Comparison of ENCODE assay signal across 3 cellular contexts in the genomic region with DNA sequence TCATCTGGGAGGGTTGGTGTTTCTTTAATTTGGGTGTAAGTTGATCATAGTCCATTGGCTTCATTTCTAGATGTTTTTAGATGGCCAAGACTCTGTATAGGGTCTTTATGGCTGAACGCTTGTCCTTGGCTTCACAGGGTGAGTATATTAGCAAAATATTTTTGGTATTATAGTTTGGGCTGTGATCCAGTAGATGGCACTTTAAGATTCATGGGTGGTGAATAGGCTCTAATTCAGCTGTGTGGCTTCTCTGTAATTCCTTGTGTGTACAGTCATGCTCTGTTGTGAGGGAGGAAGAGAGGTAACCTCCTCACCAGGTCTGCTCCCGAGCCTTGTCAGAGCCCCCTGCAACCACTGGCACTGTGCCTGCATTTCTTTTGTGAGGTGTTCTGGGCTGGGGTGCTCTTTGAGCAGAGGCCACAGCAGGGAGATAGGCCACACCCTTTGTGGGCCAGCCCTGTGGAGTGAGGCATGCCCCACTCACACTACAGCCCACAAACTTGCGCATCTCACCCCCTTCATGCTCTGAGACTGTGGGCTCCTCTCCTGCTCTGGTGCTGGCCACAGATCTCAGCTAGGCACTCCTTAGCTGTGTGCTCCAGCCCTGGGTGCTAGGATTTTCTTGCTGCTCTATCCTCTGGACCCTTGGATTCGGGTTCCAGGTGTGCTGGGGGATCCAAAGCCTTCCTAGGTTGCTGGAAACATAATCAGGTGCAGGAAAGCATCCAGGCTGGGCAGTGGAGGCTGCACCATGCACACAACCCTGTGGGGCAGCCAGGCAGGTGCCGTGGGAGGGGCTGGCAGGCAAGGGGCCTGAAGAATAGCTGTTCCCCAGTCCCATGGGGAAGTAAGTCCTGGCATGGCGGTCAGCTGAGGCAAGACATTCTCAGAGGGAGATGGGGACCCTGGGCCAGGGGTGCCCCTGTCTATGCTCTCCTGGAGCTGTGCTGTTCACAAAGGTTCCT.
TF ChIP-seq lines count a peak whose summit lies in the region.

No MANE protein-coding gene starts in this region.

TF ChIP-seq in SK-N-SH treated with all-trans-retinoic acid at 6 μM for 48 hours, 23 proteins besides CTCF, POLR2A, EP300 and RAD21 (continued from another document and continues in another):
- TF ChIP-seq, protein P1, sequence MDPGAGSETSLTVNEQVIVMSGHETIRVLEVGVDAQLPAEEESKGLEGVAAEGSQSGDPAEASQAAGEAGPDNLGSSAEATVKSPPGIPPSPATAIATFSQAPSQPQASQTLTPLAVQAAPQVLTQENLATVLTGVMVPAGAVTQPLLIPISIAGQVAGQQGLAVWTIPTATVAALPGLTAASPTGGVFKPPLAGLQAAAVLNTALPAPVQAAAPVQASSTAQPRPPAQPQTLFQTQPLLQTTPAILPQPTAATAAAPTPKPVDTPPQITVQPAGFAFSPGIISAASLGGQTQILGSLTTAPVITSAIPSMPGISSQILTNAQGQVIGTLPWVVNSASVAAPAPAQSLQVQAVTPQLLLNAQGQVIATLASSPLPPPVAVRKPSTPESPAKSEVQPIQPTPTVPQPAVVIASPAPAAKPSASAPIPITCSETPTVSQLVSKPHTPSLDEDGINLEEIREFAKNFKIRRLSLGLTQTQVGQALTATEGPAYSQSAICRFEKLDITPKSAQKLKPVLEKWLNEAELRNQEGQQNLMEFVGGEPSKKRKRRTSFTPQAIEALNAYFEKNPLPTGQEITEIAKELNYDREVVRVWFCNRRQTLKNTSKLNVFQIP (CRISPR knock-in tag; IDR thresholded peaks at IDR 0.05; ENCODE audit: borderline replicate concordance, low read depth), result no peak
- TF ChIP-seq ZC3H10 (CRISPR knock-in tag; IDR thresholded peaks at IDR 0.05), result no peak
- TF ChIP-seq, protein P2, sequence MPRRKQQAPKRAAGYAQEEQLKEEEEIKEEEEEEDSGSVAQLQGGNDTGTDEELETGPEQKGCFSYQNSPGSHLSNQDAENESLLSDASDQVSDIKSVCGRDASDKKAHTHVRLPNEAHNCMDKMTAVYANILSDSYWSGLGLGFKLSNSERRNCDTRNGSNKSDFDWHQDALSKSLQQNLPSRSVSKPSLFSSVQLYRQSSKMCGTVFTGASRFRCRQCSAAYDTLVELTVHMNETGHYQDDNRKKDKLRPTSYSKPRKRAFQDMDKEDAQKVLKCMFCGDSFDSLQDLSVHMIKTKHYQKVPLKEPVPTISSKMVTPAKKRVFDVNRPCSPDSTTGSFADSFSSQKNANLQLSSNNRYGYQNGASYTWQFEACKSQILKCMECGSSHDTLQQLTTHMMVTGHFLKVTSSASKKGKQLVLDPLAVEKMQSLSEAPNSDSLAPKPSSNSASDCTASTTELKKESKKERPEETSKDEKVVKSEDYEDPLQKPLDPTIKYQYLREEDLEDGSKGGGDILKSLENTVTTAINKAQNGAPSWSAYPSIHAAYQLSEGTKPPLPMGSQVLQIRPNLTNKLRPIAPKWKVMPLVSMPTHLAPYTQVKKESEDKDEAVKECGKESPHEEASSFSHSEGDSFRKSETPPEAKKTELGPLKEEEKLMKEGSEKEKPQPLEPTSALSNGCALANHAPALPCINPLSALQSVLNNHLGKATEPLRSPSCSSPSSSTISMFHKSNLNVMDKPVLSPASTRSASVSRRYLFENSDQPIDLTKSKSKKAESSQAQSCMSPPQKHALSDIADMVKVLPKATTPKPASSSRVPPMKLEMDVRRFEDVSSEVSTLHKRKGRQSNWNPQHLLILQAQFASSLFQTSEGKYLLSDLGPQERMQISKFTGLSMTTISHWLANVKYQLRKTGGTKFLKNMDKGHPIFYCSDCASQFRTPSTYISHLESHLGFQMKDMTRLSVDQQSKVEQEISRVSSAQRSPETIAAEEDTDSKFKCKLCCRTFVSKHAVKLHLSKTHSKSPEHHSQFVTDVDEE (CRISPR knock-in tag; IDR thresholded peaks at IDR 0.05), result no peak
- TF ChIP-seq CSDC2 (CRISPR knock-in tag; IDR thresholded peaks at IDR 0.05), result no peak
- no peak for TF ChIP-seq ZNF70 (CRISPR knock-in tag; IDR thresholded peaks at IDR 0.05)
- TF ChIP-seq, protein P3, sequence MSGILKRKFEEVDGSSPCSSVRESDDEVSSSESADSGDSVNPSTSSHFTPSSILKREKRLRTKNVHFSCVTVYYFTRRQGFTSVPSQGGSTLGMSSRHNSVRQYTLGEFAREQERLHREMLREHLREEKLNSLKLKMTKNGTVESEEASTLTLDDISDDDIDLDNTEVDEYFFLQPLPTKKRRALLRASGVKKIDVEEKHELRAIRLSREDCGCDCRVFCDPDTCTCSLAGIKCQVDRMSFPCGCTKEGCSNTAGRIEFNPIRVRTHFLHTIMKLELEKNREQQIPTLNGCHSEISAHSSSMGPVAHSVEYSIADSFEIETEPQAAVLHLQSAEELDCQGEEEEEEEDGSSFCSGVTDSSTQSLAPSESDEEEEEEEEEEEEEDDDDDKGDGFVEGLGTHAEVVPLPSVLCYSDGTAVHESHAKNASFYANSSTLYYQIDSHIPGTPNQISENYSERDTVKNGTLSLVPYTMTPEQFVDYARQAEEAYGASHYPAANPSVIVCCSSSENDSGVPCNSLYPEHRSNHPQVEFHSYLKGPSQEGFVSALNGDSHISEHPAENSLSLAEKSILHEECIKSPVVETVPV (CRISPR knock-in tag; IDR thresholded peaks at IDR 0.05), result no peak
- TF ChIP-seq ZFP30 (CRISPR knock-in tag; IDR thresholded peaks at IDR 0.05), result no peak
- TF ChIP-seq ZNF8 (CRISPR knock-in tag; IDR thresholded peaks at IDR 0.05), result no peak
- no peak for TF ChIP-seq OSR1 (CRISPR knock-in tag; IDR thresholded peaks at IDR 0.05)
- TF ChIP-seq ARNTL (CRISPR knock-in tag; IDR thresholded peaks at IDR 0.05; ENCODE audit: borderline replicate concordance, low read depth), result no peak

TF ChIP-seq in SK-N-SH, 30 proteins besides CTCF, POLR2A, EP300 and RAD21 (continued from another document and continues in another):
- TF ChIP-seq, protein P4, sequence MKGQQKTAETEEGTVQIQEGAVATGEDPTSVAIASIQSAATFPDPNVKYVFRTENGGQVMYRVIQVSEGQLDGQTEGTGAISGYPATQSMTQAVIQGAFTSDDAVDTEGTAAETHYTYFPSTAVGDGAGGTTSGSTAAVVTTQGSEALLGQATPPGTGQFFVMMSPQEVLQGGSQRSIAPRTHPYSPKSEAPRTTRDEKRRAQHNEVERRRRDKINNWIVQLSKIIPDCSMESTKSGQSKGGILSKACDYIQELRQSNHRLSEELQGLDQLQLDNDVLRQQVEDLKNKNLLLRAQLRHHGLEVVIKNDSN (IDR thresholded peaks at IDR 0.05; ENCODE audit: borderline replicate concordance, low read depth), result no peak
- TF ChIP-seq FOXM1 (IDR thresholded peaks at IDR 0.05; ENCODE audit: low read depth) (no peak), NFIC (IDR thresholded peaks at IDR 0.05; ENCODE audit: borderline replicate concordance) (no peak), TAF1 (IDR thresholded peaks at IDR 0.05; ENCODE audit: borderline replicate concordance, low read depth, low read length) (no peak), FOSL2 (IDR thresholded peaks at IDR 0.05; ENCODE audit: borderline replicate concordance, low read depth) (no peak), EZH2phosphoT487 (IDR thresholded peaks at IDR 0.05; ENCODE audit: borderline replicate concordance, low read depth) (no peak), GABPA (IDR thresholded peaks at IDR 0.05; ENCODE audit: low read depth) (no peak), RXRA (IDR thresholded peaks at IDR 0.05; ENCODE audit: borderline replicate concordance, low read depth) (no peak)
- TF ChIP-seq, protein P5, sequence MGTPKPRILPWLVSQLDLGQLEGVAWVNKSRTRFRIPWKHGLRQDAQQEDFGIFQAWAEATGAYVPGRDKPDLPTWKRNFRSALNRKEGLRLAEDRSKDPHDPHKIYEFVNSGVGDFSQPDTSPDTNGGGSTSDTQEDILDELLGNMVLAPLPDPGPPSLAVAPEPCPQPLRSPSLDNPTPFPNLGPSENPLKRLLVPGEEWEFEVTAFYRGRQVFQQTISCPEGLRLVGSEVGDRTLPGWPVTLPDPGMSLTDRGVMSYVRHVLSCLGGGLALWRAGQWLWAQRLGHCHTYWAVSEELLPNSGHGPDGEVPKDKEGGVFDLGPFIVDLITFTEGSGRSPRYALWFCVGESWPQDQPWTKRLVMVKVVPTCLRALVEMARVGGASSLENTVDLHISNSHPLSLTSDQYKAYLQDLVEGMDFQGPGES (IDR thresholded peaks at IDR 0.05; ENCODE audit: low read depth, low read length), result no peak
- TF ChIP-seq, protein P6, sequence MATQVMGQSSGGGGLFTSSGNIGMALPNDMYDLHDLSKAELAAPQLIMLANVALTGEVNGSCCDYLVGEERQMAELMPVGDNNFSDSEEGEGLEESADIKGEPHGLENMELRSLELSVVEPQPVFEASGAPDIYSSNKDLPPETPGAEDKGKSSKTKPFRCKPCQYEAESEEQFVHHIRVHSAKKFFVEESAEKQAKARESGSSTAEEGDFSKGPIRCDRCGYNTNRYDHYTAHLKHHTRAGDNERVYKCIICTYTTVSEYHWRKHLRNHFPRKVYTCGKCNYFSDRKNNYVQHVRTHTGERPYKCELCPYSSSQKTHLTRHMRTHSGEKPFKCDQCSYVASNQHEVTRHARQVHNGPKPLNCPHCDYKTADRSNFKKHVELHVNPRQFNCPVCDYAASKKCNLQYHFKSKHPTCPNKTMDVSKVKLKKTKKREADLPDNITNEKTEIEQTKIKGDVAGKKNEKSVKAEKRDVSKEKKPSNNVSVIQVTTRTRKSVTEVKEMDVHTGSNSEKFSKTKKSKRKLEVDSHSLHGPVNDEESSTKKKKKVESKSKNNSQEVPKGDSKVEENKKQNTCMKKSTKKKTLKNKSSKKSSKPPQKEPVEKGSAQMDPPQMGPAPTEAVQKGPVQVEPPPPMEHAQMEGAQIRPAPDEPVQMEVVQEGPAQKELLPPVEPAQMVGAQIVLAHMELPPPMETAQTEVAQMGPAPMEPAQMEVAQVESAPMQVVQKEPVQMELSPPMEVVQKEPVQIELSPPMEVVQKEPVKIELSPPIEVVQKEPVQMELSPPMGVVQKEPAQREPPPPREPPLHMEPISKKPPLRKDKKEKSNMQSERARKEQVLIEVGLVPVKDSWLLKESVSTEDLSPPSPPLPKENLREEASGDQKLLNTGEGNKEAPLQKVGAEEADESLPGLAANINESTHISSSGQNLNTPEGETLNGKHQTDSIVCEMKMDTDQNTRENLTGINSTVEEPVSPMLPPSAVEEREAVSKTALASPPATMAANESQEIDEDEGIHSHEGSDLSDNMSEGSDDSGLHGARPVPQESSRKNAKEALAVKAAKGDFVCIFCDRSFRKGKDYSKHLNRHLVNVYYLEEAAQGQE (IDR thresholded peaks at IDR 0.05; ENCODE audit: low read depth, low read length), result no peak

TF ChIP-seq in K562, 482 proteins besides CTCF, POLR2A, EP300 and RAD21 (continued from another document and continues in another):
- TF ChIP-seq, protein P7, sequence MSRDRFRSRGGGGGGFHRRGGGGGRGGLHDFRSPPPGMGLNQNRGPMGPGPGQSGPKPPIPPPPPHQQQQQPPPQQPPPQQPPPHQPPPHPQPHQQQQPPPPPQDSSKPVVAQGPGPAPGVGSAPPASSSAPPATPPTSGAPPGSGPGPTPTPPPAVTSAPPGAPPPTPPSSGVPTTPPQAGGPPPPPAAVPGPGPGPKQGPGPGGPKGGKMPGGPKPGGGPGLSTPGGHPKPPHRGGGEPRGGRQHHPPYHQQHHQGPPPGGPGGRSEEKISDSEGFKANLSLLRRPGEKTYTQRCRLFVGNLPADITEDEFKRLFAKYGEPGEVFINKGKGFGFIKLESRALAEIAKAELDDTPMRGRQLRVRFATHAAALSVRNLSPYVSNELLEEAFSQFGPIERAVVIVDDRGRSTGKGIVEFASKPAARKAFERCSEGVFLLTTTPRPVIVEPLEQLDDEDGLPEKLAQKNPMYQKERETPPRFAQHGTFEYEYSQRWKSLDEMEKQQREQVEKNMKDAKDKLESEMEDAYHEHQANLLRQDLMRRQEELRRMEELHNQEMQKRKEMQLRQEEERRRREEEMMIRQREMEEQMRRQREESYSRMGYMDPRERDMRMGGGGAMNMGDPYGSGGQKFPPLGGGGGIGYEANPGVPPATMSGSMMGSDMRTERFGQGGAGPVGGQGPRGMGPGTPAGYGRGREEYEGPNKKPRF (IDR thresholded peaks at IDR 0.05; ENCODE audit: low read depth, low read length), result no peak
- TF ChIP-seq, protein P8, sequence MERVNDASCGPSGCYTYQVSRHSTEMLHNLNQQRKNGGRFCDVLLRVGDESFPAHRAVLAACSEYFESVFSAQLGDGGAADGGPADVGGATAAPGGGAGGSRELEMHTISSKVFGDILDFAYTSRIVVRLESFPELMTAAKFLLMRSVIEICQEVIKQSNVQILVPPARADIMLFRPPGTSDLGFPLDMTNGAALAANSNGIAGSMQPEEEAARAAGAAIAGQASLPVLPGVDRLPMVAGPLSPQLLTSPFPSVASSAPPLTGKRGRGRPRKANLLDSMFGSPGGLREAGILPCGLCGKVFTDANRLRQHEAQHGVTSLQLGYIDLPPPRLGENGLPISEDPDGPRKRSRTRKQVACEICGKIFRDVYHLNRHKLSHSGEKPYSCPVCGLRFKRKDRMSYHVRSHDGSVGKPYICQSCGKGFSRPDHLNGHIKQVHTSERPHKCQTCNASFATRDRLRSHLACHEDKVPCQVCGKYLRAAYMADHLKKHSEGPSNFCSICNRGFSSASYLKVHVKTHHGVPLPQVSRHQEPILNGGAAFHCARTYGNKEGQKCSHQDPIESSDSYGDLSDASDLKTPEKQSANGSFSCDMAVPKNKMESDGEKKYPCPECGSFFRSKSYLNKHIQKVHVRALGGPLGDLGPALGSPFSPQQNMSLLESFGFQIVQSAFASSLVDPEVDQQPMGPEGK (CRISPR knock-in tag; IDR thresholded peaks at IDR 0.05; ENCODE audit: borderline replicate concordance), result no peak
- TF ChIP-seq, protein P9, sequence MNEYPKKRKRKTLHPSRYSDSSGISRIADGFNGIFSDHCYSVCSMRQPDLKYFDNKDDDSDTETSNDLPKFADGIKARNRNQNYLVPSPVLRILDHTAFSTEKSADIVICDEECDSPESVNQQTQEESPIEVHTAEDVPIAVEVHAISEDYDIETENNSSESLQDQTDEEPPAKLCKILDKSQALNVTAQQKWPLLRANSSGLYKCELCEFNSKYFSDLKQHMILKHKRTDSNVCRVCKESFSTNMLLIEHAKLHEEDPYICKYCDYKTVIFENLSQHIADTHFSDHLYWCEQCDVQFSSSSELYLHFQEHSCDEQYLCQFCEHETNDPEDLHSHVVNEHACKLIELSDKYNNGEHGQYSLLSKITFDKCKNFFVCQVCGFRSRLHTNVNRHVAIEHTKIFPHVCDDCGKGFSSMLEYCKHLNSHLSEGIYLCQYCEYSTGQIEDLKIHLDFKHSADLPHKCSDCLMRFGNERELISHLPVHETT (CRISPR knock-in tag; conservative IDR thresholded peaks at IDR 0.05 in 1 of 2, IDR thresholded peaks at IDR 0.05 in 1 of 2), result peak in 1 of 2 experiments; percentile 77; a peak in 1 of 4 replicates
- TF ChIP-seq IRF2 (CRISPR knock-in tag; IDR thresholded peaks at IDR 0.05) (0 out of 2 replicates have a peak, but pooled peaks have one; percentile 75), U2AF2 (optimal IDR thresholded peaks at IDR 0.05; ENCODE audit: low read depth, low read length) (no peak), PHB2 (IDR thresholded peaks at IDR 0.05; ENCODE audit: low read depth) (no peak), CBX3 (IDR thresholded peaks at IDR 0.05; ENCODE audit: borderline replicate concordance in 1 of 2, low read length in 2 of 2) (peak in 1 of 2 experiments; percentile 40; a peak in 1 of 3 replicates), RBM34 (IDR thresholded peaks at IDR 0.05; ENCODE audit: borderline replicate concordance, insufficient read depth, low read length) (no peak)
- TF ChIP-seq, protein P10, sequence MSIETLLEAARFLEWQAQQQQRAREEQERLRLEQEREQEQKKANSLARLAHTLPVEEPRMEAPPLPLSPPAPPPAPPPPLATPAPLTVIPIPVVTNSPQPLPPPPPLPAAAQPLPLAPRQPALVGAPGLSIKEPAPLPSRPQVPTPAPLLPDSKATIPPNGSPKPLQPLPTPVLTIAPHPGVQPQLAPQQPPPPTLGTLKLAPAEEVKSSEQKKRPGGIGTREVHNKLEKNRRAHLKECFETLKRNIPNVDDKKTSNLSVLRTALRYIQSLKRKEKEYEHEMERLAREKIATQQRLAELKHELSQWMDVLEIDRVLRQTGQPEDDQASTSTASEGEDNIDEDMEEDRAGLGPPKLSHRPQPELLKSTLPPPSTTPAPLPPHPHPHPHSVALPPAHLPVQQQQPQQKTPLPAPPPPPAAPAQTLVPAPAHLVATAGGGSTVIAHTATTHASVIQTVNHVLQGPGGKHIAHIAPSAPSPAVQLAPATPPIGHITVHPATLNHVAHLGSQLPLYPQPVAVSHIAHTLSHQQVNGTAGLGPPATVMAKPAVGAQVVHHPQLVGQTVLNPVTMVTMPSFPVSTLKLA (conservative IDR thresholded peaks at IDR 0.05), result no peak
